ENCODE assay signal across 9 cellular contexts in the genomic region with DNA sequence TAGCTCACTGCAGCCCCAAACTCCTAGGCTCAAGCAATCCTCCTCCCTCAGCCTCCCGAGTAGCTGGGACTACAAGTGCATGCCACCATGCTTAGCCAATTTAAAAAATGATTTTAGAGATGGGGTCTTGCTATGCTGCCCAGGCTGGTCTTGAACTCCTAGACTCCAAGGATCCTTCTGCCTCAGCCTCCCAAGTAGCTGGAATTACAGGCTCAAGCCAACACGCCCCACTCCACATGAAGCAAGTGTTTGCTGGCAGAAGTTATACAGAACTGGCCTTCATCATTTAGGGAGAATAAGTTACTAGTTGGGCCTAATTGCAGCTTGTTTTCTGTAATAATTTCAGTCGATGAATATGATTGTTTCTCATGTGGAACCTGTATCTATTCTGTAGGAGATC.
"Had no signal": no experiment of that assay in that cellular context is flagged by ENCODE, and none has a peak within 500 bp of the region (broad histone marks: within the 10 kb centered on the region; RNA-seq: fewer than 3 reads in every experiment).

No MANE protein-coding gene starts in this region.

- H3K4me3 ChIP-seq: K562 had no signal

- H3K36me3 Mint-ChIP-seq: IgD-negative memory B cell had no signal

- H3K27me3 Mint-ChIP-seq: IgD-negative memory B cell had no signal

- H3K27ac Mint-ChIP-seq: IgD-negative memory B cell had no signal

- H3K9ac ChIP-seq: KMS-11 had no signal

- H3K4me2 ChIP-seq: KMS-11 had no signal

- FAIRE-seq: HepG2, HTR-8/SVneo, K562 had no signal

- H3K27ac ChIP-seq: HL-60, KMS-11 had no signal

- ATAC-seq: HepG2, K562 had no signal

- H3K4me1 Mint-ChIP-seq: IgD-negative memory B cell had no signal

- DNase-seq: IMR-90, KBM-7, KG1 had no signal

- H3K4me3 Mint-ChIP-seq: IgD-negative memory B cell had no signal
